8 cellular contexts compared by ENCODE assay signal in genomic region chr6:26223677-26224546, GRCh38.
A peak's percentile ranks its signal among the peaks of the same experiment; 100 is the strongest.
DNase-seq lines count a peak whose midpoint lies in the region; ATAC-seq and FAIRE-seq lines count a peak whose summit lies in the region.

No MANE protein-coding gene starts in this region.

- H3K23ac ChIP-seq in mesendoderm (ENCODE audit: low read length) = no peak overlapping the region

- H3K36me3 ChIP-seq in endocrine pancreas (ENCODE audit: control insufficient read depth, insufficient read depth, low read length) (peaks cover 2% of the 10 kb centered on the region), mesendoderm (ENCODE audit: control insufficient read depth, insufficient read depth, low read length) (no peaks in the 10 kb centered on the region)

- H3K27me3 ChIP-seq in endocrine pancreas (ENCODE audit: control insufficient read depth, insufficient read depth, low read length) (peaks cover 3% of the 10 kb centered on the region), mesendoderm (ENCODE audit: insufficient read depth, low read length, poor library complexity) (no peaks in the 10 kb centered on the region)

- no peak overlapping the region for H4K5ac ChIP-seq in mesendoderm (ENCODE audit: low read length)

- H3K4me3 ChIP-seq in endocrine pancreas (ENCODE audit: control insufficient read depth, insufficient read depth, low read length) (peak overlapping the region; percentile 75), mesendoderm (ENCODE audit: low read length) (peak overlapping the region; percentile 51)

- H4K8ac ChIP-seq in mesendoderm (ENCODE audit: low read depth, low read length) = no peak overlapping the region

- no peaks in the 10 kb centered on the region for H3K9me3 ChIP-seq in endocrine pancreas (ENCODE audit: control insufficient read depth, low read length)

- no peak overlapping the region for H3K9ac ChIP-seq in endocrine pancreas (ENCODE audit: control insufficient read depth, insufficient read depth, low read length)
- peak overlapping the region; percentile 83 for H3K9ac ChIP-seq in mesendoderm (ENCODE audit: low read length)

- H3K4me2 ChIP-seq in mesendoderm (ENCODE audit: low read length) = peak overlapping the region; percentile 47

- peak overlapping the region; percentile 60 for H2BK5ac ChIP-seq in mesendoderm (ENCODE audit: low read length)

- WGBS in mesendoderm (ENCODE audit: extremely low coverage, insufficient coverage, low lambda C conversion rate) = no CpG with 5 or more reads among the region's 26 CpGs

- H2AK5ac ChIP-seq in mesendoderm (ENCODE audit: low read length) = no peak overlapping the region

- ATAC-seq in HG03039 (IDR thresholded peaks at IDR 0.05; ENCODE audit: unreplicated experiment) = peak; percentile 69

- no peak overlapping the region for H2BK15ac ChIP-seq in mesendoderm (replicated peaks; ENCODE audit: low read depth)

- DNase-seq in A172 (ENCODE audit: low spot score) = peak; percentile 94
- DNase-seq in GM18507 (ENCODE audit: extremely low spot score, insufficient read length, low read depth) = no peak
- peak; percentile 86 for DNase-seq in NCI-H2171 (lab: John Stamatoyannopoulos, UW)
- DNase-seq in activated CD4-positive, alpha-beta T cell treated with anti-CD3 and anti-CD28 coated beads, Interleukin-2, amount 50 U/mL, for 1 hour = peak; percentile 56
- DNase-seq in mesendoderm = peak; percentile 96
- DNase-seq in superior temporal gyrus (ENCODE audit: extremely low spot score) = peak; percentile 87

- H3K4me1 ChIP-seq in endocrine pancreas (ENCODE audit: control insufficient read depth, insufficient read depth, low read length) (no peaks in the 10 kb centered on the region), mesendoderm (ENCODE audit: control insufficient read depth, low read depth, low read length) (no peaks in the 10 kb centered on the region)

- peak overlapping the region; percentile 98 for H3K27ac ChIP-seq in mesendoderm (ENCODE audit: low read depth, low read length)

- peak overlapping the region; percentile 91 for H3K4ac ChIP-seq in mesendoderm (ENCODE audit: low read depth, low read length)

- peak overlapping the region; percentile 78 for H2BK120ac ChIP-seq in mesendoderm (ENCODE audit: low read depth, low read length)

- H3K79me1 ChIP-seq in mesendoderm (ENCODE audit: low read length) = no peaks in the 10 kb centered on the region

- H3K56ac ChIP-seq in mesendoderm (ENCODE audit: low read length) = peak overlapping the region; percentile 87

- peak overlapping the region; percentile 97 for H3K18ac ChIP-seq in mesendoderm (ENCODE audit: low read length)

- FAIRE-seq in GM18507 (lab: Jason Lieb, UNC) = peak; percentile 93

- H3K79me2 ChIP-seq in mesendoderm (ENCODE audit: control insufficient read depth, insufficient read depth, low read length) = no peaks in the 10 kb centered on the region
